Comparison of ENCODE assay signal across 7 cellular contexts in genomic region chr14:55025948-55026347, GRCh38. TPM values are rescaled to one million over a fixed set of nuclear protein-coding genes. Genes with fewer than 3 reads are reported as not detected.
DNase-seq lines count a peak whose midpoint lies in the region; ATAC-seq and TF ChIP-seq lines count a peak whose summit lies in the region.

No MANE protein-coding gene starts in this region.

- no peaks in the 10 kb centered on the region for H3K79me1 ChIP-seq in H9 (ENCODE audit: insufficient read depth, low read depth, low read length, poor library complexity, severe bottlenecking)

- H3K4me3 Mint-ChIP-seq in H9 = peak overlapping the region; percentile 95 to 96

- peaks cover 0 to 4% of the 10 kb centered on the region in 2 experiments; a peak in 1 of 5 replicates for H3K9me3 Mint-ChIP-seq in H9

- no peak overlapping the region for H4K5ac ChIP-seq in H9 (ENCODE audit: insufficient read length, low read depth, low read length)

- H3K36me3 ChIP-seq in SJSA1 = peaks cover 31% of the 10 kb centered on the region
- no peaks in the 10 kb centered on the region for H3K36me3 ChIP-seq in skeletal muscle tissue (ENCODE audit: control insufficient read depth in 3 of 3, insufficient read depth in 3 of 3, low read length in 3 of 3)

- no peak overlapping the region for H3K56ac ChIP-seq in H9 (ENCODE audit: insufficient read length, low read depth, low read length)

- no peak overlapping the region for H3K4ac ChIP-seq in H9 (ENCODE audit: low read depth, low read length)

- H3K79me2 ChIP-seq in H9 (ENCODE audit: insufficient read depth, low read length) = peaks cover 18% of the 10 kb centered on the region; the same call in 1 of the 2 replicates

- H2AK5ac ChIP-seq in H9 (ENCODE audit: insufficient read length, low read length) = no peak overlapping the region

- TF ChIP-seq CTCF in H9 (conservative IDR thresholded peaks at IDR 0.05) (no peak), fibroblast of pulmonary artery (IDR thresholded peaks at IDR 0.05; ENCODE audit: low read length, missing control alignments) (no peak)

- peaks cover 13% of the 10 kb centered on the region for H3K23me2 ChIP-seq in H9 (ENCODE audit: insufficient read length, low read depth, low read length, poor library complexity, severe bottlenecking)

- H3K4me1 Mint-ChIP-seq in H9 = peaks cover 57 to 60% of the 10 kb centered on the region in 2 experiments

- H3K4me3 ChIP-seq in SJSA1 = peak overlapping the region; percentile 65
- peak overlapping the region; percentile 89 for H3K4me3 ChIP-seq in fibroblast of pulmonary artery (replicated peaks; ENCODE audit: low read depth, low read length)
- peak overlapping the region in 2 of 3 donors; percentile 95 to 99 for H3K4me3 ChIP-seq in skeletal muscle tissue (ENCODE audit: low read length in 3 of 3)

- H3K9me3 ChIP-seq in H9 (ENCODE audit: control insufficient read depth, low read depth, low read length) (no peaks in the 10 kb centered on the region), SJSA1 (replicated peaks) (no peaks in the 10 kb centered on the region), skeletal muscle tissue (ENCODE audit: control insufficient read depth in 3 of 3, low read length in 3 of 3) (no peaks in the 10 kb centered on the region)

- H2AFZ ChIP-seq in H9 (ENCODE audit: low read length) = no peak overlapping the region

- ATAC-seq in HG03159 (IDR thresholded peaks at IDR 0.05; ENCODE audit: unreplicated experiment) (no peak), GM21515 (IDR thresholded peaks at IDR 0.05; ENCODE audit: unreplicated experiment) (no peak)

- H4K20me1 ChIP-seq in H9 (ENCODE audit: control insufficient read depth, insufficient read depth, insufficient read length) = no peaks in the 10 kb centered on the region

- H3K18ac ChIP-seq in H9 (ENCODE audit: insufficient read length, low read depth, low read length) = no peak overlapping the region

- H3K14ac ChIP-seq in H9 (ENCODE audit: insufficient read depth, low read length) = peak overlapping the region; percentile 69; the same call in 1 of the 2 replicates

- H2BK20ac ChIP-seq in H9 (ENCODE audit: low read depth, low read length, poor library complexity, severe bottlenecking) = no peak overlapping the region

- no CpG with 5 or more reads among the region's 7 CpGs for WGBS in H9 (ENCODE audit: extremely low coverage, insufficient read length, low lambda C conversion rate)

- H3K9ac ChIP-seq in H9 (ENCODE audit: extremely low read depth, insufficient read length, low read length) (peak overlapping the region; percentile 99), skeletal muscle tissue (ENCODE audit: low read depth in 1 of 3, low read length in 3 of 3) (peak overlapping the region; percentile 76 to 89 (median 81))

- peak overlapping the region; percentile 93 to 99 (median 98) for H3K27ac Mint-ChIP-seq in H9

- H3K4me1 ChIP-seq in H9 (ENCODE audit: insufficient read depth, low read length) = no peaks in the 10 kb centered on the region
- peaks cover 18% of the 10 kb centered on the region for H3K4me1 ChIP-seq in SJSA1 (replicated peaks)
- peaks cover 4 to 23% (median 18%) of the 10 kb centered on the region in 3 donors for H3K4me1 ChIP-seq in skeletal muscle tissue (ENCODE audit: control insufficient read depth in 3 of 3, insufficient read depth in 3 of 3, low read length in 3 of 3)

- peaks cover 8 to 40% (median 36%) of the 10 kb centered on the region in 3 experiments; a peak in 6 of 7 replicates for H3K36me3 Mint-ChIP-seq in H9 (ENCODE audit: insufficient read depth in 1 of 3, low read depth in 3 of 3)

- H2BK120ac ChIP-seq in H9 (ENCODE audit: low read depth, low read length, poor library complexity, severe bottlenecking) = no peak overlapping the region

- H3K27me3 ChIP-seq in H9 (ENCODE audit: insufficient read depth, low read length) = no peaks in the 10 kb centered on the region
- no peaks in the 10 kb centered on the region for H3K27me3 ChIP-seq in SJSA1 (replicated peaks)
- no peaks in the 10 kb centered on the region for H3K27me3 ChIP-seq in skeletal muscle tissue (ENCODE audit: control insufficient read depth in 3 of 3, insufficient read depth in 3 of 3, low read length in 3 of 3)

- no peak overlapping the region for H4K8ac ChIP-seq in H9 (replicated peaks; ENCODE audit: insufficient read length, low read depth, low read length)

- H3K27ac ChIP-seq in H9 (ENCODE audit: insufficient read length, low read depth, low read length) = peak overlapping the region; percentile 37
- peak overlapping the region; percentile 76; the same call in 1 of the 2 replicates for H3K27ac ChIP-seq in SJSA1
- H3K27ac ChIP-seq in skeletal muscle tissue (ENCODE audit: low read depth, low read length) = no peak overlapping the region

- no peak overlapping the region for H2BK5ac ChIP-seq in H9 (ENCODE audit: insufficient read length, low read length)

- H4K91ac ChIP-seq in H9 (ENCODE audit: insufficient read length, low read depth, low read length) = no peak overlapping the region

- H3T11ph ChIP-seq in H9 (ENCODE audit: low read length) = no peak overlapping the region

- H3K4me2 ChIP-seq in H9 (ENCODE audit: insufficient read depth, insufficient read length, low read length) = peak overlapping the region; percentile 79

- DNase-seq in H9 = no peak
- DNase-seq in SJSA1 (ENCODE audit: low read depth in 1 of 2, low spot score in 2 of 2) = no peak
- DNase-seq in fibroblast of pulmonary artery (ENCODE audit: low read depth) = no peak
- no peak for DNase-seq in pons (ENCODE audit: low spot score)

- no peak overlapping the region for H2BK15ac ChIP-seq in H9 (ENCODE audit: low read depth, low read length)

- no peak overlapping the region for H2BK12ac ChIP-seq in H9 (ENCODE audit: insufficient read length, low read depth, low read length)

- H3K23ac ChIP-seq in H9 (ENCODE audit: insufficient read length, low read depth, low read length) = peak overlapping the region; percentile 25

- H3K27me3 Mint-ChIP-seq in H9 (ENCODE audit: low read depth) = no peaks in the 10 kb centered on the region

RNA-seq across cellular contexts. Expression of gene WDHD1, which starts 1.0 kb away (rescaled TPM):
- 83.5 and 93.7 TPM in 2 replicates for total RNA-seq in H9 (2021)
- total RNA-seq in SJSA1 (2014; rRNA removed; shearing (Covaris generic)) = 21.2 and 23.7 TPM in 2 replicates
- total RNA-seq in skeletal muscle tissue = 9.4 TPM

RNA-seq across cellular contexts. Expression of gene SOCS4, which starts 1.1 kb away (rescaled TPM):
- total RNA-seq in H9 (2021) (37.5 and 38.5 TPM in 2 replicates), skeletal muscle tissue (9.4 TPM)
- 25.0 and 32.6 TPM in 2 replicates for total RNA-seq in SJSA1 (2014; rRNA removed; shearing (Covaris generic))

RNA-seq across cellular contexts. Expression of gene MAPK1IP1L, which starts 25.5 kb away (rescaled TPM):
- total RNA-seq in H9 (2021) = 133 TPM in 2 replicates
- total RNA-seq in SJSA1 (2014; rRNA removed; shearing (Covaris generic)) = 20.4 and 74.8 TPM in 2 replicates
- total RNA-seq in skeletal muscle tissue = 20.9 TPM
